20 cellular contexts compared by ENCODE assay signal in genomic region chr7:132164558-132165130, GRCh38.
"Had no signal": no experiment of that assay in that cellular context is flagged by ENCODE, and none has a peak within 500 bp of the region (broad histone marks: within the 10 kb centered on the region; RNA-seq: fewer than 3 reads in every experiment).

No MANE protein-coding gene starts in this region.

- H3K27me3 Mint-ChIP-seq: stimulated activated naive CD8-positive, alpha-beta T cell treated with anti-CD3 and anti-CD28 coated beads, Interleukin-15, amount 100 ng/mL, for 72 hours had no signal

- H3K4me1 Mint-ChIP-seq: natural killer cell; stimulated activated naive CD8-positive, alpha-beta T cell treated with anti-CD3 and anti-CD28 coated beads, Interleukin-15, amount 100 ng/mL, for 72 hours had no signal

- H3K27ac Mint-ChIP-seq: natural killer cell; neural progenitor cell; progenitor cell of endocrine pancreas; stimulated activated naive CD8-positive, alpha-beta T cell treated with anti-CD3 and anti-CD28 coated beads, Interleukin-15, amount 100 ng/mL, for 72 hours had no signal

- H3K9me3 Mint-ChIP-seq: natural killer cell; neural progenitor cell; stimulated activated naive CD8-positive, alpha-beta T cell treated with anti-CD3 and anti-CD28 coated beads, Interleukin-15, amount 100 ng/mL, for 72 hours had no signal

- DNase-seq: dorsolateral prefrontal cortex; effector CD4-positive, alpha-beta T cell; gastrocnemius medialis; head of caudate nucleus; kidney; mesenchymal stem cell; natural killer cell; right lobe of liver; small intestine; stimulated activated CD4-positive, alpha-beta T cell treated with anti-CD3 and anti-CD28 coated beads, Interleukin-12 subunit alpha, Interleukin-12 subunit beta, amount 100 ng/mL, for 4 hours; stimulated activated CD4-positive, alpha-beta T cell treated with anti-CD3 and anti-CD28 coated beads, Interleukin-1b, Interleukin-23, amount 100 ng/mL, for 48 hours; stimulated activated CD4-positive, alpha-beta T cell treated with anti-CD3 and anti-CD28 coated beads, Interleukin-4, amount 100 ng/mL, for 1 hour; stimulated activated CD8-positive, alpha-beta memory T cell treated with anti-CD3 and anti-CD28 coated beads, Interleukin-4, amount 100 ng/mL, for 48 hours; stimulated activated naive CD4-positive, alpha-beta T cell; stimulated activated naive CD8-positive, alpha-beta T cell treated with anti-CD3 and anti-CD28 coated beads, Interleukin-15, amount 100 ng/mL, for 72 hours; transverse colon; upper lobe of right lung; uterus had no signal

- H3K36me3 Mint-ChIP-seq: natural killer cell, neural progenitor cell had no signal

- H3K4me3 Mint-ChIP-seq: natural killer cell; neural progenitor cell; stimulated activated naive CD8-positive, alpha-beta T cell treated with anti-CD3 and anti-CD28 coated beads, Interleukin-15, amount 100 ng/mL, for 72 hours had no signal
